ENCODE assay signal across 24 cellular contexts in genomic region chr9:29850664-29851063, GRCh38.
"Had no signal": no experiment of that assay in that cellular context is flagged by ENCODE, and none has a peak within 500 bp of the region (broad histone marks: within the 10 kb centered on the region; RNA-seq: fewer than 3 reads in every experiment).

No MANE protein-coding gene starts in this region.

- H2AFZ ChIP-seq: hepatocyte had no signal

- H3K79me2 ChIP-seq: hepatocyte had no signal

- H3K9me3 Mint-ChIP-seq: activated naive CD8-positive, alpha-beta T cell treated with anti-CD3 and anti-CD28 coated beads for 36 hours; central memory CD8-positive, alpha-beta T cell had no signal

- DNase-seq: activated CD4-positive, alpha-beta T cell treated with anti-CD3 and anti-CD28 coated beads for 36 hours; activated CD4-positive, alpha-beta T cell treated with anti-CD3 and anti-CD28 coated beads, Interleukin-2, amount 50 U/mL, for 48 hours; activated CD8-positive, alpha-beta memory T cell treated with anti-CD3 and anti-CD28 coated beads, Interleukin-2, amount 50 U/mL, for 48 hours; activated naive CD4-positive, alpha-beta T cell treated with Interleukin-2 at 50 U/mL for 16 hours; activated naive CD8-positive, alpha-beta T cell treated with anti-CD3 and anti-CD28 coated beads for 36 hours; activated T-cell treated with anti-CD3 and anti-CD28 coated beads, Interleukin-2, amount 50 U/mL, for 48 hours; erythroblast; glutamatergic neuron; immature natural killer cell; left lung; naive thymus-derived CD8-positive, alpha-beta T cell; ovary; psoas muscle; right cardiac atrium; stimulated activated CD4-positive, alpha-beta T cell treated with anti-CD3 and anti-CD28 coated beads, Interleukin-1b, Interleukin-23, amount 100 ng/mL, for 48 hours; substantia nigra; thyroid gland had no signal

- H3K27me3 ChIP-seq: hepatocyte, left lung, ovary, thyroid gland had no signal

- H3K4me1 ChIP-seq: left lung, psoas muscle, thyroid gland had no signal

- H3K4me1 Mint-ChIP-seq: activated CD4-positive, alpha-beta T cell treated with anti-CD3 and anti-CD28 coated beads for 36 hours; activated naive CD8-positive, alpha-beta T cell treated with anti-CD3 and anti-CD28 coated beads for 36 hours; central memory CD8-positive, alpha-beta T cell; immature natural killer cell; mesothelial cell of epicardium; naive thymus-derived CD8-positive, alpha-beta T cell had no signal

- H3K4me2 ChIP-seq: hepatocyte had no signal

- H3K36me3 Mint-ChIP-seq: activated naive CD8-positive, alpha-beta T cell treated with anti-CD3 and anti-CD28 coated beads for 36 hours; immature natural killer cell; mesothelial cell of epicardium; naive thymus-derived CD8-positive, alpha-beta T cell had no signal

- H3K4me3 ChIP-seq: coronary artery, hepatocyte, left lung, lung, ovary, psoas muscle, thyroid gland had no signal

- H3K27ac ChIP-seq: coronary artery, hepatocyte, left lung, ovary, psoas muscle, thyroid gland had no signal

- H3K36me3 ChIP-seq: left lung, ovary, thyroid gland had no signal

- H3K4me3 Mint-ChIP-seq: activated CD4-positive, alpha-beta T cell treated with anti-CD3 and anti-CD28 coated beads for 36 hours; activated naive CD8-positive, alpha-beta T cell treated with anti-CD3 and anti-CD28 coated beads for 36 hours; central memory CD8-positive, alpha-beta T cell; immature natural killer cell; mesothelial cell of epicardium; naive thymus-derived CD8-positive, alpha-beta T cell; stimulated activated naive CD8-positive, alpha-beta T cell treated with anti-CD3 and anti-CD28 coated beads, Interleukin-15, Interleukin-2, amounts not matched to agents 100 ng/mL and 50 ng/mL, for 24 hours; T-helper 2 cell treated with Interferon-gamma antibody and Interleukin-4, amounts not matched to agents 5 μg/mL and 100 μg/mL, for 36 hours had no signal

- H3K27ac Mint-ChIP-seq: activated CD4-positive, alpha-beta T cell treated with anti-CD3 and anti-CD28 coated beads for 36 hours; activated naive CD8-positive, alpha-beta T cell treated with anti-CD3 and anti-CD28 coated beads for 36 hours; immature natural killer cell; mesothelial cell of epicardium; naive thymus-derived CD8-positive, alpha-beta T cell; stimulated activated naive CD8-positive, alpha-beta T cell treated with anti-CD3 and anti-CD28 coated beads, Interleukin-15, Interleukin-2, amounts not matched to agents 100 ng/mL and 50 ng/mL, for 24 hours; T-helper 2 cell treated with Interferon-gamma antibody and Interleukin-4, amounts not matched to agents 5 μg/mL and 100 μg/mL, for 36 hours had no signal

- H3K9me3 ChIP-seq: left lung, ovary, psoas muscle, thyroid gland had no signal

- H3K27me3 Mint-ChIP-seq: activated CD4-positive, alpha-beta T cell treated with anti-CD3 and anti-CD28 coated beads for 36 hours; activated naive CD8-positive, alpha-beta T cell treated with anti-CD3 and anti-CD28 coated beads for 36 hours; central memory CD8-positive, alpha-beta T cell; naive thymus-derived CD8-positive, alpha-beta T cell; stimulated activated naive CD8-positive, alpha-beta T cell treated with anti-CD3 and anti-CD28 coated beads, Interleukin-15, Interleukin-2, amounts not matched to agents 100 ng/mL and 50 ng/mL, for 24 hours had no signal
